ENCODE assay signal across 9 cellular contexts in genomic region chr7:27640914-27641570, GRCh38. TPM values are rescaled to one million over a fixed set of nuclear protein-coding genes. Genes with fewer than 3 reads are reported as not detected.
DNase-seq lines count a peak whose midpoint lies in the region; ATAC-seq, FAIRE-seq and TF ChIP-seq lines count a peak whose summit lies in the region.
"Had no signal": no experiment of that assay in that cellular context is flagged by ENCODE, and none has a peak within 500 bp of the region (broad histone marks: within the 10 kb centered on the region; RNA-seq: fewer than 3 reads in every experiment).

No MANE protein-coding gene starts in this region.

- no peaks in the 10 kb centered on the region for H3K79me2 ChIP-seq in endothelial cell of umbilical vein (ENCODE audit: control insufficient read depth, insufficient read depth, low read length)

- POLR2A ChIA-PET in endothelial cell of umbilical vein (lab: Charles Lee), result interaction anchor here (2.0 kb wide), 1 partner anchor 35 kb away, joined by 6 read pairs; no protein-coding TSS in a partner anchor

- no peaks in the 10 kb centered on the region for H3K9me3 Mint-ChIP-seq in nephron
- H3K9me3 Mint-ChIP-seq: T-helper 1 cell treated with Interleukin-12 subunit alpha and Interleukin-12 subunit beta and Interleukin-4 antibody, amounts not matched to agents 30 μg/mL and 1 μg/mL, for 36 hours had no signal

- H3K9me1 ChIP-seq in endothelial cell of umbilical vein (replicated peaks; ENCODE audit: control insufficient read depth, extremely low read depth, insufficient read depth, low read length), result no peaks in the 10 kb centered on the region

- H4K20me1 ChIP-seq in endothelial cell of umbilical vein (replicated peaks; ENCODE audit: control insufficient read depth, extremely low read depth, insufficient read depth, low read length), result no peaks in the 10 kb centered on the region

- no peaks in the 10 kb centered on the region for H3K27me3 ChIP-seq in endothelial cell of umbilical vein (ENCODE audit: control insufficient read depth in 2 of 2, insufficient read depth in 2 of 2, low read length in 2 of 2)
- H3K27me3 ChIP-seq in HAP-1 (ENCODE audit: low read depth), result no peaks in the 10 kb centered on the region

- peaks cover 51% of the 10 kb centered on the region for H3K36me3 Mint-ChIP-seq in nephron (ENCODE audit: low read depth)

- no peak for TF ChIP-seq POLR2A in endothelial cell of umbilical vein (IDR thresholded peaks at IDR 0.05; ENCODE audit: low read depth, low read length)

- H3K9ac ChIP-seq in endothelial cell of umbilical vein (replicated peaks; ENCODE audit: extremely low read depth, insufficient read depth, low read length), result no peak overlapping the region

- H3K27me3 Mint-ChIP-seq in nephron (ENCODE audit: low read depth), result no peaks in the 10 kb centered on the region

- no peaks in the 10 kb centered on the region for H3K36me3 ChIP-seq in endothelial cell of umbilical vein (ENCODE audit: control insufficient read depth in 2 of 2, extremely low read depth in 1 of 2, insufficient read depth in 2 of 2, low read length in 2 of 2)
- 0 out of 2 replicates have a peak, but pooled peaks cover 3% of the 10 kb centered on the region for H3K36me3 ChIP-seq in HAP-1 (replicated peaks)

- BruUV-seq in endothelial cell of umbilical vein (replicated peaks; lab: Mats Ljungman, UMichigan), result no TSS peak

- in situ Hi-C loops in Caki2 (cut with HindIII; ENCODE audit: low pct_unique_long_range_greater_than_20kb, low sequenced_read_pairs) (no loop called here), HAP-1 (cut with MboI; ENCODE audit: low sequenced_read_pairs) (no loop called here)

- H3K4me1 ChIP-seq in endothelial cell of umbilical vein (ENCODE audit: control insufficient read depth, extremely low read depth, insufficient read depth, low read length) (peaks cover 18% of the 10 kb centered on the region), HAP-1 (peaks cover 7% of the 10 kb centered on the region)

- H3K9me3 ChIP-seq in endothelial cell of umbilical vein (replicated peaks; ENCODE audit: control insufficient read depth, insufficient read depth, low read length) (no peaks in the 10 kb centered on the region), HAP-1 (no peaks in the 10 kb centered on the region)

- dilution Hi-C loops in endothelial cell of umbilical vein (cut with MboI; ENCODE audit: extremely low pct_ligation_motif_present, low sequenced_read_pairs), result no loop called here

- peak overlapping the region; percentile 86 for H3K4me2 ChIP-seq in endothelial cell of umbilical vein (ENCODE audit: insufficient read depth, low read length)

- DNase-seq in Caki2 (ENCODE audit: low read depth) (peak; percentile 84), NCI-H2196 treated with DMSO at 0.1 percent for 48 hours (lab: John Stamatoyannopoulos, UW; ENCODE audit: unreplicated experiment) (peak; percentile 4), endothelial cell of umbilical vein (ENCODE audit: low read depth, low spot score) (peak; percentile 96), NCI-H774 (lab: John Stamatoyannopoulos, UW) (no peak), HAP-1 (ENCODE audit: low spot score in 2 of 2) (no peak)
- no peak for DNase-seq in central memory CD4-positive, alpha-beta T cell

- peak overlapping the region; percentile 51 to 83 (median 51) for H3K27ac Mint-ChIP-seq in nephron
- H3K27ac Mint-ChIP-seq: T-helper 1 cell treated with Interleukin-12 subunit alpha and Interleukin-12 subunit beta and Interleukin-4 antibody, amounts not matched to agents 30 μg/mL and 1 μg/mL, for 36 hours had no signal

- peak overlapping the region in 1 of 3 experiments; percentile 36 for H3K4me3 ChIP-seq in endothelial cell of umbilical vein (replicated peaks in 1 of 3; ENCODE audit: insufficient read depth in 1 of 3, low read depth in 1 of 3, low read length in 3 of 3)
- H3K4me3 ChIP-seq in HAP-1, result no peak overlapping the region

- H3K4me3 Mint-ChIP-seq in nephron, result peak overlapping the region in 1 of 3 experiments; percentile 4
- H3K4me3 Mint-ChIP-seq: T-helper 1 cell treated with Interleukin-12 subunit alpha and Interleukin-12 subunit beta and Interleukin-4 antibody, amounts not matched to agents 30 μg/mL and 1 μg/mL, for 36 hours had no signal

- TF ChIP-seq CTCF in endothelial cell of umbilical vein (IDR thresholded peaks at IDR 0.05; ENCODE audit: extremely low read depth in 1 of 2, insufficient read depth in 1 of 2, low read depth in 1 of 2, low read length in 2 of 2) (no peak), nephron (IDR thresholded peaks at IDR 0.05; ENCODE audit: unreplicated experiment in 3 of 3) (no peak)

- H2AFZ ChIP-seq in endothelial cell of umbilical vein (ENCODE audit: low read depth, low read length), result no peak overlapping the region

- intact Hi-C loops in endothelial cell of umbilical vein (cut with micrococcal nuclease), result loop anchor here (1.0 kb wide), 5 partner anchors 21 to 280 kb away; partner anchors contain the start of genes HIBADH and TAX1BP1

- peaks cover 19% of the 10 kb centered on the region for H3K4me1 Mint-ChIP-seq in nephron

- peak overlapping the region; percentile 85 for H3K27ac ChIP-seq in endothelial cell of umbilical vein (ENCODE audit: insufficient read depth, low read depth, low read length)

- FAIRE-seq in endothelial cell of umbilical vein (lab: Jason Lieb, UNC), result peak; percentile 95

- CTCF ChIA-PET in endothelial cell of umbilical vein (lab: Charles Lee), result interaction anchor here (0.7 to 1.9 kb wide), 8 partner anchors 9 to 445 kb away, joined by 3 to 20 read pairs (median 4); no protein-coding TSS in a partner anchor

- no peak for ATAC-seq in GM18519 (IDR thresholded peaks at IDR 0.05; ENCODE audit: low FRiP score, unreplicated experiment)

TF ChIP-seq in endothelial cell of umbilical vein, 7 proteins besides CTCF, POLR2A, EP300 and RAD21:
- TF ChIP-seq MYC (IDR thresholded peaks at IDR 0.05; ENCODE audit: low read depth, low read length) (no peak), POLR2AphosphoS5 (IDR thresholded peaks at IDR 0.05; ENCODE audit: insufficient read depth, low read depth, low read length) (peak; percentile 85), JUN (IDR thresholded peaks at IDR 0.05; ENCODE audit: borderline replicate concordance, insufficient read depth, insufficient read length, low read depth) (peak; percentile 93), FOS (IDR thresholded peaks at IDR 0.05; ENCODE audit: borderline replicate concordance, insufficient read depth, low read length) (peak; percentile 89), GATA2 (IDR thresholded peaks at IDR 0.05; ENCODE audit: insufficient read depth, insufficient read length, low read depth, low read length) (peak; percentile 60)
TF ChIP-seq in endothelial cell of umbilical vein: peak in this region for 4.

RNA-seq across cellular contexts. Expression of gene HIBADH, which starts 21.6 kb away (rescaled TPM):
- total RNA-seq in Caki2 (2014; rRNA removed; shearing (Covaris generic); ENCODE audit: low replicate concordance), result 171 and 192 TPM in 2 replicates
- total RNA-seq in endothelial cell of umbilical vein, result 19.7 and 22.6 TPM in 2 replicates
- 25.0 and 30.5 TPM in 2 replicates for polyA plus RNA-seq in endothelial cell of umbilical vein
- 39.3 and 42.7 TPM in 2 replicates for polyA plus RNA-seq in endothelial cell of umbilical vein (2011; cell fraction: cytosol; rRNA removed)
- polyA plus RNA-seq in endothelial cell of umbilical vein (2011; cell fraction: nucleus; rRNA removed), result 22.2 and 24.4 TPM in 2 replicates
- polyA plus RNA-seq in endothelial cell of umbilical vein (2012), result 27.2 and 30.2 TPM in 2 replicates
- 20.6 and 24.8 TPM in 2 replicates for polyA minus RNA-seq in endothelial cell of umbilical vein
- 8.8 TPM for polyA minus RNA-seq in endothelial cell of umbilical vein (2011; cell fraction: cytosol; rRNA and poly(A)+ RNA removed)
- 11.2 and 13.6 TPM in 2 replicates for polyA minus RNA-seq in endothelial cell of umbilical vein (2011; cell fraction: nucleus; rRNA and poly(A)+ RNA removed)

Comparison
In these comparisons a context has a peak if more than half of its experiments do, and no peak if none do; other contexts are left out.
1. DNase-seq: peak in Caki2 (single experiment), NCI-H2196 treated with DMSO at 0.1 percent for 48 hours (single experiment) and endothelial cell of umbilical vein (single experiment); none in central memory CD4-positive, alpha-beta T cell (single experiment), NCI-H774 (single experiment) and HAP-1 (0 of 2).